Comparison of ENCODE assay signal across 8 cellular contexts in genomic region chr5:180290568-180291233, GRCh38. TPM values are rescaled to one million over a fixed set of nuclear protein-coding genes. Genes with fewer than 3 reads are reported as not detected.
DNase-seq lines count a peak whose midpoint lies in the region; ATAC-seq, FAIRE-seq and TF ChIP-seq lines count a peak whose summit lies in the region.

No MANE protein-coding gene starts in this region.

- H3K9ac ChIP-seq in SU-DHL-6 (ENCODE audit: low read length): peak overlapping the region; percentile 65

- H4K20me1 ChIP-seq in SU-DHL-6 (ENCODE audit: low read depth, low read length): 0 out of 2 replicates have a peak, but pooled peaks cover 9% of the 10 kb centered on the region

- TF ChIP-seq CTCF in GM12875 (IDR thresholded peaks at IDR 0.05; ENCODE audit: borderline replicate concordance, insufficient read depth, low read depth, low read length): no peak
- no peak for TF ChIP-seq CTCF in SU-DHL-6 (IDR thresholded peaks at IDR 0.05; ENCODE audit: insufficient read depth, low read length, poor library complexity, severe bottlenecking)
- TF ChIP-seq CTCF in fibroblast of the aortic adventitia (IDR thresholded peaks at IDR 0.05; ENCODE audit: insufficient read depth, low read length): no peak
- no peak for TF ChIP-seq CTCF in gastrocnemius medialis (IDR thresholded peaks at IDR 0.05 in 4 of 5, conservative IDR thresholded peaks at IDR 0.05 in 1 of 5)

- peak overlapping the region; percentile 78 for H3K4me3 ChIP-seq in GM12875 (ENCODE audit: low read depth, low read length)
- H3K4me3 ChIP-seq in SU-DHL-6 (ENCODE audit: insufficient read depth, low read length, poor library complexity, severe bottlenecking): peak overlapping the region; percentile 91
- peak overlapping the region; percentile 84 for H3K4me3 ChIP-seq in fibroblast of the aortic adventitia (ENCODE audit: low read depth, low read length)
- peak overlapping the region; percentile 56 to 91 (median 70) for H3K4me3 ChIP-seq in gastrocnemius medialis

- H3K27ac ChIP-seq in SU-DHL-6 (ENCODE audit: low read depth, low read length) (no peak overlapping the region), gastrocnemius medialis (peak overlapping the region in 2 of 4 donors; percentile 19 to 81)

- H3K27me3 ChIP-seq in SU-DHL-6 (ENCODE audit: low read length) (no peaks in the 10 kb centered on the region), gastrocnemius medialis (no peaks in the 10 kb centered on the region)

- no peak for FAIRE-seq in H54 (lab: Jason Lieb, UNC)

- peak overlapping the region; percentile 72 for H3K4me2 ChIP-seq in SU-DHL-6 (ENCODE audit: low read depth, low read length, poor library complexity, severe bottlenecking)

- no peaks in the 10 kb centered on the region for H3K9me3 ChIP-seq in SU-DHL-6 (ENCODE audit: insufficient read depth, low read length)
- no peaks in the 10 kb centered on the region for H3K9me3 ChIP-seq in gastrocnemius medialis

- no peak for DNase-seq in fibroblast of the aortic adventitia (ENCODE audit: low read depth)
- no peak for DNase-seq in gastrocnemius medialis
- no peak for DNase-seq in NCI-H82 treated with DMSO at 0.1 percent for 48 hours (lab: John Stamatoyannopoulos, UW; ENCODE audit: unreplicated experiment)
- no peak for DNase-seq in H54 (ENCODE audit: insufficient read length, low spot score)
- DNase-seq in NCI-H510A treated with DMSO at 0.1 percent for 48 hours (lab: John Stamatoyannopoulos, UW): no peak

- peaks cover 7% of the 10 kb centered on the region for H3F3A ChIP-seq in SU-DHL-6 (ENCODE audit: insufficient read depth)

- TF ChIP-seq POLR2A in gastrocnemius medialis (IDR thresholded peaks at IDR 0.05) (no peak), H54 (IDR thresholded peaks at IDR 0.05; ENCODE audit: low read depth, low read length) (no peak)

- H3K4me1 ChIP-seq in gastrocnemius medialis: peaks cover 15% of the 10 kb centered on the region in 2 donors

- H2AFZ ChIP-seq in SU-DHL-6 (ENCODE audit: low read depth, low read length, severe bottlenecking): no peak overlapping the region

- ATAC-seq in gastrocnemius medialis (no peak), GM18520 (IDR thresholded peaks at IDR 0.05; ENCODE audit: unreplicated experiment) (no peak)

- H3K36me3 ChIP-seq in SU-DHL-6 (ENCODE audit: low read length): no peaks in the 10 kb centered on the region
- H3K36me3 ChIP-seq in gastrocnemius medialis: no peaks in the 10 kb centered on the region

- intact Hi-C loops in gastrocnemius medialis (cut with DNase I; ENCODE audit: low total_unique reads): loop anchor here (5.0 kb wide), 1 partner anchor 522 kb away; no protein-coding TSS in a partner anchor

- peaks cover 52% of the 10 kb centered on the region for H3K79me2 ChIP-seq in SU-DHL-6 (ENCODE audit: insufficient read depth, low read length)

- H3K9me2 ChIP-seq in SU-DHL-6 (replicated peaks; ENCODE audit: insufficient read depth, low read length): no peaks in the 10 kb centered on the region

- in situ Hi-C loops in gastrocnemius medialis (cut with MboI; ENCODE audit: low sequenced_read_pairs in 4 of 4): loop anchor here in 2 of 4 donors (10.0 kb wide), 2 partner anchors 174 to 184 kb away; no protein-coding TSS in a partner anchor

RNA-seq across cellular contexts. Expression of gene MAPK9, which starts 1.2 kb away (rescaled TPM):
- total RNA-seq in fibroblast of the aortic adventitia (ENCODE audit: low replicate concordance): 19.1 and 33.4 TPM in 2 replicates
- total RNA-seq in gastrocnemius medialis: 10 to 100 TPM; 18.3 to 27.0 (median 23.9) TPM
